Comparison of ENCODE assay signal across 12 cellular contexts in the genomic region with DNA sequence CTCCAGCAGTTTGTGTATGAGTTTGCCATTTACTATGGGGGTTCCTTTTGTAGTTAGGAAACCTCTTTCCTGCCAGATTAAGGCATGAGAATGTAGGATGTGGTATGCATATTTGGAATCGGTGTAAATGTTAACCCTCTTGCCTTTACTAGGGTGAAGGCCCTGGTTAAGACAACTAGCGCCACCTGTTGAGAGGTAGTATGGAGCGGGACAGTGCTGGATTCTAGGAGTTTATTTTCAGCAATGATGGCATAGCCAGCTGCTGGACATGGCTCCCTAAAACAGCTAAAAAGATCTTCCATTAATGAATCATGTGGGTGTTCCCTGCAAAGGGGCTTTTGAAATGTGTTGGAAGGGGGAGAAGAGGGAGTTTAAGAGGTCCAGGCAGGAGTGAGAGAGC. TPM values are rescaled to one million over a fixed set of nuclear protein-coding genes. Genes with fewer than 3 reads are reported as not detected.
DNase-seq lines count a peak whose midpoint lies in the region; ATAC-seq, FAIRE-seq and TF ChIP-seq lines count a peak whose summit lies in the region.
"Had no signal": no experiment of that assay in that cellular context is flagged by ENCODE, and none has a peak within 500 bp of the region (broad histone marks: within the 10 kb centered on the region; RNA-seq: fewer than 3 reads in every experiment).

No MANE protein-coding gene starts in this region.

- no peak overlapping the region for H3K27ac Mint-ChIP-seq in activated CD4-positive, alpha-beta T cell treated with anti-CD3 and anti-CD28 coated beads, Interleukin-2, amount 10 ng/mL, durations not matched to agents 7 days and 5 days
- H3K27ac Mint-ChIP-seq: T-cell had no signal

- H3K36me3 ChIP-seq in HEK293 (ENCODE audit: control insufficient read depth in 2 of 2, insufficient read depth in 1 of 2, low read length in 2 of 2): no peaks in the 10 kb centered on the region
- H3K36me3 ChIP-seq in SJCRH30: no peaks in the 10 kb centered on the region
- H3K36me3 ChIP-seq in keratinocyte (ENCODE audit: control insufficient read depth in 2 of 2, extremely low read depth in 1 of 2, insufficient read depth in 2 of 2, low read length in 2 of 2): no peaks in the 10 kb centered on the region
- H3K36me3 ChIP-seq: right lobe of liver had no signal

- H3K4me3 Mint-ChIP-seq in activated CD4-positive, alpha-beta T cell treated with anti-CD3 and anti-CD28 coated beads, Interleukin-2, amount 10 ng/mL, durations not matched to agents 7 days and 5 days: no peak overlapping the region
- H3K4me3 Mint-ChIP-seq: T-cell had no signal

- H3K9me3 ChIP-seq in HEK293 (ENCODE audit: control insufficient read depth, insufficient read depth, low read depth, low read length): no peaks in the 10 kb centered on the region
- H3K9me3 ChIP-seq in SJCRH30 (replicated peaks): 0 out of 2 replicates have a peak, but pooled peaks cover 2% of the 10 kb centered on the region
- no peaks in the 10 kb centered on the region for H3K9me3 ChIP-seq in keratinocyte (ENCODE audit: control insufficient read depth, low read depth, low read length)
- H3K9me3 ChIP-seq: right lobe of liver had no signal

- CTCF ChIA-PET in activated CD4-positive, alpha-beta T cell treated with anti-CD3 and anti-CD28 coated beads, Interleukin-2, amount 10 ng/mL, durations not matched to agents 7 days and 5 days (lab: Charles Lee): no interaction called here
- CTCF ChIA-PET in HEK293 (lab: Yijun Ruan, JAX): interaction anchor here (0.6 to 1.7 kb wide), 2 partner anchors 13 to 637 kb away, joined by 3 to 4 read pairs; no protein-coding TSS in a partner anchor

- H3K4me1 ChIP-seq in HEK293 (ENCODE audit: control insufficient read depth, insufficient read depth, low read length) (no peaks in the 10 kb centered on the region), SJCRH30 (no peaks in the 10 kb centered on the region), keratinocyte (ENCODE audit: control insufficient read depth, extremely low read depth, insufficient read depth, low read length) (no peaks in the 10 kb centered on the region)

- no peaks in the 10 kb centered on the region for H3K79me2 ChIP-seq in keratinocyte (ENCODE audit: control insufficient read depth, insufficient read depth, low read length)

- H3K4me1 Mint-ChIP-seq in activated CD4-positive, alpha-beta T cell treated with anti-CD3 and anti-CD28 coated beads, Interleukin-2, amount 10 ng/mL, durations not matched to agents 7 days and 5 days: no peaks in the 10 kb centered on the region
- H3K4me1 Mint-ChIP-seq: T-cell had no signal

- no peaks in the 10 kb centered on the region for H4K20me1 ChIP-seq in keratinocyte (ENCODE audit: control insufficient read depth, extremely low read depth, insufficient read depth, low read length)

- no peaks in the 10 kb centered on the region for H3K9me1 ChIP-seq in keratinocyte (ENCODE audit: control insufficient read depth, extremely low read depth, insufficient read depth, low read length)

- TF ChIP-seq CTCF in HEK293 (tag by site-specific recombination; IDR thresholded peaks at IDR 0.05): no peak
- peak; percentile 21 to 51 (median 32) for TF ChIP-seq CTCF in keratinocyte (optimal IDR thresholded peaks at IDR 0.05 in 1 of 3, IDR thresholded peaks at IDR 0.05 in 1 of 3, conservative IDR thresholded peaks at IDR 0.05 in 1 of 3; ENCODE audit: extremely low read depth in 1 of 3, insufficient read depth in 2 of 3, low read length in 3 of 3)

- peak; percentile 8 to 14 for DNase-seq in activated CD4-positive, alpha-beta T cell treated with anti-CD3 and anti-CD28 coated beads, Interleukin-2, amount 50 U/mL, for 48 hours
- no peak for DNase-seq in activated CD4-positive, alpha-beta T cell treated with anti-CD3 and anti-CD28 coated beads, Interleukin-2, amount 10 ng/mL, durations not matched to agents 7 days and 5 days
- DNase-seq in SJCRH30 (peak; percentile 20 to 48), keratinocyte (ENCODE audit: low read depth, low spot score) (no peak)
- DNase-seq: cortex of kidney, right lobe of liver, T-cell had no signal

- no peak overlapping the region for H3K4me3 ChIP-seq in HEK293 (ENCODE audit: low read depth, low read length)
- no peak overlapping the region for H3K4me3 ChIP-seq in SJCRH30
- H3K4me3 ChIP-seq in keratinocyte (ENCODE audit: control insufficient read depth in 2 of 3, extremely low read depth in 1 of 3, insufficient read depth in 2 of 3, low read depth in 1 of 3, low read length in 3 of 3): no peak overlapping the region
- H3K4me3 ChIP-seq: right lobe of liver had no signal

- no peaks in the 10 kb centered on the region for H3K36me3 Mint-ChIP-seq in activated CD4-positive, alpha-beta T cell treated with anti-CD3 and anti-CD28 coated beads, Interleukin-2, amount 10 ng/mL, durations not matched to agents 7 days and 5 days (ENCODE audit: low read depth)

- POLR2A ChIA-PET in activated CD4-positive, alpha-beta T cell treated with anti-CD3 and anti-CD28 coated beads, Interleukin-2, amount 10 ng/mL, durations not matched to agents 7 days and 5 days (lab: Charles Lee): no interaction called here
- POLR2A ChIA-PET in HEK293 (lab: Yijun Ruan, JAX): no interaction called here

- peaks cover 7% of the 10 kb centered on the region for H3K9me3 Mint-ChIP-seq in activated CD4-positive, alpha-beta T cell treated with anti-CD3 and anti-CD28 coated beads, Interleukin-2, amount 10 ng/mL, durations not matched to agents 7 days and 5 days

- H3K9ac ChIP-seq in keratinocyte (ENCODE audit: control insufficient read depth, extremely low read depth, insufficient read depth, low read length): no peak overlapping the region

- H3K27ac ChIP-seq in HEK293 (ENCODE audit: extremely low read depth, low read depth, low read length) (no peak overlapping the region), SJCRH30 (no peak overlapping the region), keratinocyte (ENCODE audit: control insufficient read depth, insufficient read depth, low read length) (no peak overlapping the region)
- H3K27ac ChIP-seq: right lobe of liver had no signal

- no peaks in the 10 kb centered on the region for H3K27me3 ChIP-seq in SJCRH30
- no peaks in the 10 kb centered on the region for H3K27me3 ChIP-seq in keratinocyte (ENCODE audit: control insufficient read depth, extremely low read depth, insufficient read depth, low read length)
- H3K27me3 ChIP-seq: right lobe of liver had no signal

- no peak overlapping the region for H3K4me2 ChIP-seq in keratinocyte (ENCODE audit: control insufficient read depth, extremely low read depth, insufficient read depth, low read depth, low read length)

- dilution Hi-C loops in keratinocyte (cut with MboI; ENCODE audit: extremely low pct_ligation_motif_present, low sequenced_read_pairs): no loop called here

- H3K27me3 Mint-ChIP-seq in activated CD4-positive, alpha-beta T cell treated with anti-CD3 and anti-CD28 coated beads, Interleukin-2, amount 10 ng/mL, durations not matched to agents 7 days and 5 days: no peaks in the 10 kb centered on the region
- H3K27me3 Mint-ChIP-seq: T-cell had no signal

- no peak for FAIRE-seq in keratinocyte (lab: Jason Lieb, UNC)
- FAIRE-seq: HTR-8/SVneo had no signal

- ATAC-seq in HG03025 (IDR thresholded peaks at IDR 0.05; ENCODE audit: low FRiP score, unreplicated experiment) (no peak), GM18867 (IDR thresholded peaks at IDR 0.05; ENCODE audit: unreplicated experiment) (no peak), HG03442 (IDR thresholded peaks at IDR 0.05; ENCODE audit: unreplicated experiment) (no peak)
- ATAC-seq: T-cell had no signal

- H2AFZ ChIP-seq in keratinocyte (ENCODE audit: control insufficient read depth, low read length): no peak overlapping the region

TF ChIP-seq in HEK293, 187 proteins besides CTCF, POLR2A, EP300 and RAD21:
- TF ChIP-seq ZNF157 (tag by site-specific recombination; IDR thresholded peaks at IDR 0.05): no peak
- TF ChIP-seq ZBTB1 (tag by site-specific recombination; IDR thresholded peaks at IDR 0.05): no peak
- TF ChIP-seq ZBTB21 (tag by site-specific recombination; IDR thresholded peaks at IDR 0.05): no peak
- 0 out of 2 replicates have a peak, but pooled peaks have one; percentile 12 for TF ChIP-seq SCRT2 (tag by site-specific recombination; IDR thresholded peaks at IDR 0.05)

RNA-seq across cellular contexts. Expression of gene GPX3, which starts 30.7 kb away (rescaled TPM):
- not detected for total RNA-seq in activated CD4-positive, alpha-beta T cell treated with anti-CD3 and anti-CD28 coated beads, Interleukin-2, amount 10 ng/mL, durations not matched to agents 7 days and 5 days
- 3.3 and 4.0 TPM in 2 replicates for total RNA-seq in SJCRH30 (2014; rRNA removed; shearing (Covaris generic))
- polyA plus RNA-seq in keratinocyte: 116 to 139 TPM (median 120 TPM) in 3 replicates
- polyA plus RNA-seq in keratinocyte (2011; ENCODE audit: low read depth): 13.2 TPM
- polyA plus RNA-seq in keratinocyte (2011; cell fraction: cytosol; rRNA removed): 136 and 153 TPM in 2 replicates
- 50.9 and 59.3 TPM in 2 replicates for polyA plus RNA-seq in keratinocyte (2011; cell fraction: nucleus; rRNA removed)
- 55.1 and 80.1 TPM in 2 replicates for polyA plus RNA-seq in keratinocyte (2012; ENCODE audit: low replicate concordance)
- 81.1 to 249 TPM (median 142 TPM) in 3 replicates for polyA minus RNA-seq in keratinocyte
- 69.8 TPM for polyA minus RNA-seq in keratinocyte (2011; cell fraction: cytosol; rRNA and poly(A)+ RNA removed)
- 22.4 and 33.4 TPM in 2 replicates for polyA minus RNA-seq in keratinocyte (2011; cell fraction: nucleus; rRNA and poly(A)+ RNA removed)

Comparison
In these comparisons a context has a peak if more than half of its experiments do, and no peak if none do; other contexts are left out.
1. DNase-seq: peak in activated CD4-positive, alpha-beta T cell treated with anti-CD3 and anti-CD28 coated beads, Interleukin-2, amount 50 U/mL, for 48 hours (2 of 2) and SJCRH30 (2 of 2); none in activated CD4-positive, alpha-beta T cell treated with anti-CD3 and anti-CD28 coated beads, Interleukin-2, amount 10 ng/mL, durations not matched to agents 7 days and 5 days (single experiment) and keratinocyte (single experiment).